Comparison of ENCODE assay signal across 2 cellular contexts in the genomic region with DNA sequence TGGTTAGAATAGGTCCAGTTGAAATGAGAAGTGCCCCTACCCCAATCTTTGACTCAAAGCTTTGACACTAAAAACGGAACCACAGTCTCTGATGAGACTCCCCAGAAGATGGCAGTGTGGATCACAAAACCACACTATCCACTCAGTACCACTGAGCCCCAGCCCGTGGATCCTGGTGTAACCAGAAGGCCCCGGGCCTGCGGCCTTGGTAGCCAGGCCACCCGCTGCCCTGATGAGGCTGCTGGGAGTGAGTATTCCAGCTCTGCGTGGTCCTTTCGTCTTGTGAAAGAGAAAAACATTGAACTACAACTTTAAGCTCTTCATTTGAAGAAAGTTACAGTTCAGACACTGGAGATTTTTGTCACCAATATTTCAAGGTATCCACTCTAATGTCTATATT.
A peak's percentile ranks its signal among the peaks of the same experiment; 100 is the strongest.
TF ChIP-seq lines count a peak whose summit lies in the region.

No MANE protein-coding gene starts in this region.

TF ChIP-seq in HCT116, 20 proteins besides CTCF, POLR2A, EP300 and RAD21:
- TF ChIP-seq FOSL1 (IDR thresholded peaks at IDR 0.05; ENCODE audit: low read depth) (no peak), SP1 (IDR thresholded peaks at IDR 0.05; ENCODE audit: low read depth) (no peak), ZFX (IDR thresholded peaks at IDR 0.05) (peak; percentile 65), EZH2phosphoT487 (IDR thresholded peaks at IDR 0.05; ENCODE audit: borderline replicate concordance) (no peak), MAX (IDR thresholded peaks at IDR 0.05) (no peak)
- TF ChIP-seq, protein P1, sequence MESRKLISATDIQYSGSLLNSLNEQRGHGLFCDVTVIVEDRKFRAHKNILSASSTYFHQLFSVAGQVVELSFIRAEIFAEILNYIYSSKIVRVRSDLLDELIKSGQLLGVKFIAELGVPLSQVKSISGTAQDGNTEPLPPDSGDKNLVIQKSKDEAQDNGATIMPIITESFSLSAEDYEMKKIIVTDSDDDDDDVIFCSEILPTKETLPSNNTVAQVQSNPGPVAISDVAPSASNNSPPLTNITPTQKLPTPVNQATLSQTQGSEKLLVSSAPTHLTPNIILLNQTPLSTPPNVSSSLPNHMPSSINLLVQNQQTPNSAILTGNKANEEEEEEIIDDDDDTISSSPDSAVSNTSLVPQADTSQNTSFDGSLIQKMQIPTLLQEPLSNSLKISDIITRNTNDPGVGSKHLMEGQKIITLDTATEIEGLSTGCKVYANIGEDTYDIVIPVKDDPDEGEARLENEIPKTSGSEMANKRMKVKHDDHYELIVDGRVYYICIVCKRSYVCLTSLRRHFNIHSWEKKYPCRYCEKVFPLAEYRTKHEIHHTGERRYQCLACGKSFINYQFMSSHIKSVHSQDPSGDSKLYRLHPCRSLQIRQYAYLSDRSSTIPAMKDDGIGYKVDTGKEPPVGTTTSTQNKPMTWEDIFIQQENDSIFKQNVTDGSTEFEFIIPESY (IDR thresholded peaks at IDR 0.05; ENCODE audit: extremely low read depth, insufficient replicate concordance, low read length): no peak

TF ChIP-seq in HepG2, 621 proteins besides CTCF, POLR2A, EP300 and RAD21 (continues in another document):
- TF ChIP-seq ZNF720 (CRISPR knock-in tag; IDR thresholded peaks at IDR 0.05): no peak
- TF ChIP-seq PAF1 (CRISPR knock-in tag; IDR thresholded peaks at IDR 0.05): no peak
- TF ChIP-seq MIER3 (CRISPR knock-in tag; IDR thresholded peaks at IDR 0.05; ENCODE audit: borderline replicate concordance): 0 out of 2 replicates have a peak, but pooled peaks have one; percentile 47
- TF ChIP-seq, protein P2, sequence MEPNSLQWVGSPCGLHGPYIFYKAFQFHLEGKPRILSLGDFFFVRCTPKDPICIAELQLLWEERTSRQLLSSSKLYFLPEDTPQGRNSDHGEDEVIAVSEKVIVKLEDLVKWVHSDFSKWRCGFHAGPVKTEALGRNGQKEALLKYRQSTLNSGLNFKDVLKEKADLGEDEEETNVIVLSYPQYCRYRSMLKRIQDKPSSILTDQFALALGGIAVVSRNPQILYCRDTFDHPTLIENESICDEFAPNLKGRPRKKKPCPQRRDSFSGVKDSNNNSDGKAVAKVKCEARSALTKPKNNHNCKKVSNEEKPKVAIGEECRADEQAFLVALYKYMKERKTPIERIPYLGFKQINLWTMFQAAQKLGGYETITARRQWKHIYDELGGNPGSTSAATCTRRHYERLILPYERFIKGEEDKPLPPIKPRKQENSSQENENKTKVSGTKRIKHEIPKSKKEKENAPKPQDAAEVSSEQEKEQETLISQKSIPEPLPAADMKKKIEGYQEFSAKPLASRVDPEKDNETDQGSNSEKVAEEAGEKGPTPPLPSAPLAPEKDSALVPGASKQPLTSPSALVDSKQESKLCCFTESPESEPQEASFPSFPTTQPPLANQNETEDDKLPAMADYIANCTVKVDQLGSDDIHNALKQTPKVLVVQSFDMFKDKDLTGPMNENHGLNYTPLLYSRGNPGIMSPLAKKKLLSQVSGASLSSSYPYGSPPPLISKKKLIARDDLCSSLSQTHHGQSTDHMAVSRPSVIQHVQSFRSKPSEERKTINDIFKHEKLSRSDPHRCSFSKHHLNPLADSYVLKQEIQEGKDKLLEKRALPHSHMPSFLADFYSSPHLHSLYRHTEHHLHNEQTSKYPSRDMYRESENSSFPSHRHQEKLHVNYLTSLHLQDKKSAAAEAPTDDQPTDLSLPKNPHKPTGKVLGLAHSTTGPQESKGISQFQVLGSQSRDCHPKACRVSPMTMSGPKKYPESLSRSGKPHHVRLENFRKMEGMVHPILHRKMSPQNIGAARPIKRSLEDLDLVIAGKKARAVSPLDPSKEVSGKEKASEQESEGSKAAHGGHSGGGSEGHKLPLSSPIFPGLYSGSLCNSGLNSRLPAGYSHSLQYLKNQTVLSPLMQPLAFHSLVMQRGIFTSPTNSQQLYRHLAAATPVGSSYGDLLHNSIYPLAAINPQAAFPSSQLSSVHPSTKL (CRISPR knock-in tag; IDR thresholded peaks at IDR 0.05): peak; percentile 45; the same call in 1 of the 2 replicates
- TF ChIP-seq, protein P3, sequence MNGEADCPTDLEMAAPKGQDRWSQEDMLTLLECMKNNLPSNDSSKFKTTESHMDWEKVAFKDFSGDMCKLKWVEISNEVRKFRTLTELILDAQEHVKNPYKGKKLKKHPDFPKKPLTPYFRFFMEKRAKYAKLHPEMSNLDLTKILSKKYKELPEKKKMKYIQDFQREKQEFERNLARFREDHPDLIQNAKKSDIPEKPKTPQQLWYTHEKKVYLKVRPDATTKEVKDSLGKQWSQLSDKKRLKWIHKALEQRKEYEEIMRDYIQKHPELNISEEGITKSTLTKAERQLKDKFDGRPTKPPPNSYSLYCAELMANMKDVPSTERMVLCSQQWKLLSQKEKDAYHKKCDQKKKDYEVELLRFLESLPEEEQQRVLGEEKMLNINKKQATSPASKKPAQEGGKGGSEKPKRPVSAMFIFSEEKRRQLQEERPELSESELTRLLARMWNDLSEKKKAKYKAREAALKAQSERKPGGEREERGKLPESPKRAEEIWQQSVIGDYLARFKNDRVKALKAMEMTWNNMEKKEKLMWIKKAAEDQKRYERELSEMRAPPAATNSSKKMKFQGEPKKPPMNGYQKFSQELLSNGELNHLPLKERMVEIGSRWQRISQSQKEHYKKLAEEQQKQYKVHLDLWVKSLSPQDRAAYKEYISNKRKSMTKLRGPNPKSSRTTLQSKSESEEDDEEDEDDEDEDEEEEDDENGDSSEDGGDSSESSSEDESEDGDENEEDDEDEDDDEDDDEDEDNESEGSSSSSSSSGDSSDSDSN (CRISPR knock-in tag; IDR thresholded peaks at IDR 0.05): peak; percentile 82; the same call in 1 of the 2 replicates
- no peak for TF ChIP-seq REL (CRISPR knock-in tag; conservative IDR thresholded peaks at IDR 0.05)
- 0 out of 2 replicates have a peak, but pooled peaks have one; percentile 22 for TF ChIP-seq SPEN (CRISPR knock-in tag; IDR thresholded peaks at IDR 0.05; ENCODE audit: low read depth)
- TF ChIP-seq KDM4B (CRISPR knock-in tag; IDR thresholded peaks at IDR 0.05): peak; percentile 44; the same call in 1 of the 2 replicates
- TF ChIP-seq ZNF646 (CRISPR knock-in tag; IDR thresholded peaks at IDR 0.05): no peak
- TF ChIP-seq FOSL2 (CRISPR knock-in tag; IDR thresholded peaks at IDR 0.05): peak; percentile 14; the same call in 1 of the 2 replicates
- TF ChIP-seq ZNF574 (CRISPR knock-in tag; IDR thresholded peaks at IDR 0.05): peak; percentile 37; the same call in 1 of the 2 replicates
- peak; percentile 47; the same call in 1 of the 2 replicates for TF ChIP-seq REPIN1 (CRISPR knock-in tag; IDR thresholded peaks at IDR 0.05; ENCODE audit: borderline replicate concordance, low read depth)
- no peak for TF ChIP-seq HNRNPK (IDR thresholded peaks at IDR 0.05; ENCODE audit: low read depth, low read length, poor library complexity, severe bottlenecking)
- peak; percentile 63; the same call in 1 of the 2 replicates for TF ChIP-seq HOXA5 (CRISPR knock-in tag; IDR thresholded peaks at IDR 0.05)
- TF ChIP-seq SMAD3 (CRISPR knock-in tag; IDR thresholded peaks at IDR 0.05): peak; percentile 65
- TF ChIP-seq MIXL1 (CRISPR knock-in tag; IDR thresholded peaks at IDR 0.05): peak; percentile 68; the same call in 1 of the 2 replicates
- TF ChIP-seq PHF20 (CRISPR knock-in tag; IDR thresholded peaks at IDR 0.05): no peak
- peak; percentile 39; the same call in 1 of the 2 replicates for TF ChIP-seq KMT2B (CRISPR knock-in tag; IDR thresholded peaks at IDR 0.05)
- no peak for TF ChIP-seq USF2 (IDR thresholded peaks at IDR 0.05; ENCODE audit: low read depth, low read length)
- no peak for TF ChIP-seq USF2 (CRISPR knock-in tag; IDR thresholded peaks at IDR 0.05; ENCODE audit: borderline replicate concordance)
- peak; percentile 87 for TF ChIP-seq ZFX (CRISPR knock-in tag; IDR thresholded peaks at IDR 0.05; ENCODE audit: low read depth)
- TF ChIP-seq YY1 (IDR thresholded peaks at IDR 0.05; ENCODE audit: insufficient read depth, insufficient replicate concordance, low read depth, low read length): no peak
- TF ChIP-seq HBP1 (CRISPR knock-in tag; IDR thresholded peaks at IDR 0.05; ENCODE audit: low read depth): 0 out of 2 replicates have a peak, but pooled peaks have one; percentile 45
- peak; percentile 40; the same call in 1 of the 2 replicates for TF ChIP-seq MED1 (CRISPR knock-in tag; IDR thresholded peaks at IDR 0.05)
- TF ChIP-seq ZBTB25 (CRISPR knock-in tag; IDR thresholded peaks at IDR 0.05): 0 out of 2 replicates have a peak, but pooled peaks have one; percentile 28
